In genomic region chr9:107282759-107283620, GRCh38 we compare ENCODE assay signal across 1 cellular context.
A peak's percentile ranks its signal among the peaks of the same experiment; 100 is the strongest.
TF ChIP-seq lines count a peak whose summit lies in the region.

RAD23B (plus strand) TSS chr9:107283279; CDS start chr9:107283630, 351 bp downstream.

TF ChIP-seq in HepG2, 621 proteins besides CTCF, POLR2A, EP300 and RAD21 (continued from another document and continues in another):
- no peak for TF ChIP-seq POGK (CRISPR knock-in tag; conservative IDR thresholded peaks at IDR 0.05)
- peak; percentile 55 for TF ChIP-seq FOXP4 (CRISPR knock-in tag; IDR thresholded peaks at IDR 0.05)
- TF ChIP-seq ZNF674 (CRISPR knock-in tag; IDR thresholded peaks at IDR 0.05; ENCODE audit: low read depth): no peak
- peak; percentile 32; the same call in 1 of the 2 replicates for TF ChIP-seq ZBTB3 (CRISPR knock-in tag; IDR thresholded peaks at IDR 0.05; ENCODE audit: borderline replicate concordance, low read depth)
- TF ChIP-seq ATM (IDR thresholded peaks at IDR 0.05; ENCODE audit: borderline replicate concordance): no peak
- no peak for TF ChIP-seq GTF3A (CRISPR knock-in tag; conservative IDR thresholded peaks at IDR 0.05)
- TF ChIP-seq ZNF572 (CRISPR knock-in tag; IDR thresholded peaks at IDR 0.05): no peak
- no peak for TF ChIP-seq ZKSCAN5 (CRISPR knock-in tag; IDR thresholded peaks at IDR 0.05)
- peak; percentile 77 for TF ChIP-seq ZNF230 (CRISPR knock-in tag; IDR thresholded peaks at IDR 0.05)
- no peak; the same call in 1 of the 2 replicates for TF ChIP-seq SIX4 (CRISPR knock-in tag; IDR thresholded peaks at IDR 0.05)
- no peak for TF ChIP-seq NR1H2 (CRISPR knock-in tag; IDR thresholded peaks at IDR 0.05; ENCODE audit: borderline replicate concordance, low read depth)
- peak; percentile 95 for TF ChIP-seq CEBPG (CRISPR knock-in tag; IDR thresholded peaks at IDR 0.05)
- no peak for TF ChIP-seq GPBP1L1 (CRISPR knock-in tag; IDR thresholded peaks at IDR 0.05)
- TF ChIP-seq MEIS1 (CRISPR knock-in tag; IDR thresholded peaks at IDR 0.05; ENCODE audit: borderline replicate concordance): peak; percentile 69
- TF ChIP-seq KLF12 (CRISPR knock-in tag; IDR thresholded peaks at IDR 0.05; ENCODE audit: borderline replicate concordance): peak; percentile 46; the same call in 1 of the 2 replicates
- peak; percentile 60; the same call in 1 of the 2 replicates for TF ChIP-seq TARDBP (CRISPR knock-in tag; IDR thresholded peaks at IDR 0.05)
- no peak for TF ChIP-seq MEF2D (CRISPR knock-in tag; IDR thresholded peaks at IDR 0.05)
- TF ChIP-seq ZNF776 (CRISPR knock-in tag; IDR thresholded peaks at IDR 0.05): peak; percentile 91
- peak; percentile 44; the same call in 1 of the 2 replicates for TF ChIP-seq FOXK1 (CRISPR knock-in tag; IDR thresholded peaks at IDR 0.05; ENCODE audit: borderline replicate concordance, low read depth)
- no peak for TF ChIP-seq ZNF3 (CRISPR knock-in tag; IDR thresholded peaks at IDR 0.05)
- TF ChIP-seq HNRNPL (IDR thresholded peaks at IDR 0.05; ENCODE audit: low read depth, low read length): no peak
- no peak for TF ChIP-seq LCORL (IDR thresholded peaks at IDR 0.05)
- peak; percentile 52; the same call in 1 of the 2 replicates for TF ChIP-seq LCORL (CRISPR knock-in tag; IDR thresholded peaks at IDR 0.05)
- TF ChIP-seq DMAP1 (CRISPR knock-in tag; IDR thresholded peaks at IDR 0.05): peak; percentile 90
- no peak for TF ChIP-seq FLYWCH1 (CRISPR knock-in tag; IDR thresholded peaks at IDR 0.05)
- TF ChIP-seq AGO2 (optimal IDR thresholded peaks at IDR 0.05; ENCODE audit: low read depth, low read length): peak; percentile 90
- TF ChIP-seq ZNF143 (CRISPR knock-in tag; IDR thresholded peaks at IDR 0.05): no peak; the same call in 1 of the 2 replicates
- TF ChIP-seq ZNF576 (CRISPR knock-in tag; IDR thresholded peaks at IDR 0.05): no peak
- peak; percentile 33; the same call in 1 of the 2 replicates for TF ChIP-seq TFAP4 (IDR thresholded peaks at IDR 0.05; ENCODE audit: borderline replicate concordance, low read depth)
- TF ChIP-seq LRRFIP1 (CRISPR knock-in tag; conservative IDR thresholded peaks at IDR 0.05): no peak
- no peak for TF ChIP-seq FIP1L1 (IDR thresholded peaks at IDR 0.05; ENCODE audit: borderline replicate concordance, insufficient read depth, low read depth, low read length)
- TF ChIP-seq ZNF580 (CRISPR knock-in tag; IDR thresholded peaks at IDR 0.05; ENCODE audit: borderline replicate concordance, low read depth): peak; percentile 73; the same call in 1 of the 2 replicates
- peak; percentile 90 for TF ChIP-seq ZNF788 (CRISPR knock-in tag; IDR thresholded peaks at IDR 0.05; ENCODE audit: borderline replicate concordance)
- TF ChIP-seq ZBTB42 (CRISPR knock-in tag; IDR thresholded peaks at IDR 0.05): no peak
- TF ChIP-seq HNF4A (CRISPR knock-in tag; IDR thresholded peaks at IDR 0.05): no peak
- TF ChIP-seq ZSCAN20 (CRISPR knock-in tag; IDR thresholded peaks at IDR 0.05; ENCODE audit: borderline replicate concordance): 0 out of 2 replicates have a peak, but pooled peaks have one; percentile 40
- 0 out of 2 replicates have a peak, but pooled peaks have one; percentile 33 for TF ChIP-seq ARNTL (CRISPR knock-in tag; IDR thresholded peaks at IDR 0.05)
- TF ChIP-seq KDM5A (IDR thresholded peaks at IDR 0.05; ENCODE audit: borderline replicate concordance, low read length): no peak
- TF ChIP-seq FOXK2 (IDR thresholded peaks at IDR 0.05): no peak
- TF ChIP-seq ZBTB39 (CRISPR knock-in tag; IDR thresholded peaks at IDR 0.05): no peak; the same call in 1 of the 2 replicates
- no peak for TF ChIP-seq ZNF136 (CRISPR knock-in tag; IDR thresholded peaks at IDR 0.05; ENCODE audit: low read depth)
- TF ChIP-seq EHMT2 (IDR thresholded peaks at IDR 0.05; ENCODE audit: borderline replicate concordance, low read depth, low read length): no peak
- TF ChIP-seq RBAK (CRISPR knock-in tag; IDR thresholded peaks at IDR 0.05): no peak
- TF ChIP-seq GATAD2A (CRISPR knock-in tag; IDR thresholded peaks at IDR 0.05): peak; percentile 43; the same call in 1 of the 2 replicates
- no peak for TF ChIP-seq ZNF510 (CRISPR knock-in tag; IDR thresholded peaks at IDR 0.05; ENCODE audit: low read depth)
- TF ChIP-seq ZNF44 (CRISPR knock-in tag; IDR thresholded peaks at IDR 0.05): peak; percentile 18; the same call in 1 of the 2 replicates
- TF ChIP-seq SRSF4 (IDR thresholded peaks at IDR 0.05; ENCODE audit: low read depth, low read length, poor library complexity, severe bottlenecking): no peak
- no peak; the same call in 1 of the 2 replicates for TF ChIP-seq MLXIP (CRISPR knock-in tag; IDR thresholded peaks at IDR 0.05; ENCODE audit: borderline replicate concordance)
- no peak for TF ChIP-seq ZFP36 (IDR thresholded peaks at IDR 0.05; ENCODE audit: borderline replicate concordance, low read depth, low read length, partially characterized antibody)
- peak; percentile 84 for TF ChIP-seq CBFB (CRISPR knock-in tag; IDR thresholded peaks at IDR 0.05)
- no peak for TF ChIP-seq ZNF33A (CRISPR knock-in tag; IDR thresholded peaks at IDR 0.05; ENCODE audit: borderline replicate concordance)
- TF ChIP-seq PCBP2 (optimal IDR thresholded peaks at IDR 0.05; ENCODE audit: low read depth, low read length, poor library complexity, severe bottlenecking): no peak
- TF ChIP-seq SMAD1 (CRISPR knock-in tag; IDR thresholded peaks at IDR 0.05; ENCODE audit: borderline replicate concordance, low read depth): peak; percentile 66
